17 cellular contexts compared by ENCODE assay signal in genomic region chr7:105480931-105481330, GRCh38.
"Had no signal": no experiment of that assay in that cellular context is flagged by ENCODE, and none has a peak within 500 bp of the region (broad histone marks: within the 10 kb centered on the region; RNA-seq: fewer than 3 reads in every experiment).

No MANE protein-coding gene starts in this region.

- H3K27me3 ChIP-seq: breast epithelium, heart right ventricle, upper lobe of right lung had no signal

- H3K36me3 ChIP-seq: breast epithelium had no signal

- DNase-seq: activated CD4-positive, alpha-beta T cell treated with anti-CD3 and anti-CD28 coated beads for 1 hour; activated CD8-positive, alpha-beta memory T cell treated with anti-CD3 and anti-CD28 coated beads for 24 hours; activated CD8-positive, alpha-beta memory T cell treated with anti-CD3 and anti-CD28 coated beads, Interleukin-2, amount 50 U/mL, for 48 hours; activated effector memory CD4-positive, alpha-beta T cell treated with Interleukin-2 at 50 U/mL for 16 hours; activated naive CD4-positive, alpha-beta T cell treated with anti-CD3 and anti-CD28 coated beads, Interleukin-2, amount 50 U/mL, for 16 hours; activated T-cell treated with anti-CD3 and anti-CD28 coated beads, Interleukin-2, amount 50 U/mL, for 48 hours; aorta; effector CD4-positive, alpha-beta T cell; heart right ventricle; immature natural killer cell; stimulated activated CD8-positive, alpha-beta memory T cell treated with anti-CD3 and anti-CD28 coated beads, Interleukin-4, amount 100 ng/mL, for 48 hours; stimulated activated naive CD4-positive, alpha-beta T cell; T-helper 2 cell; upper lobe of right lung; WERI-Rb-1 had no signal

- H3K9me3 ChIP-seq: breast epithelium, heart right ventricle, upper lobe of right lung had no signal

- H3K4me1 ChIP-seq: breast epithelium, heart right ventricle, upper lobe of right lung had no signal

- ATAC-seq: heart right ventricle; natural killer cell treated with Interleukin-12 subunit alpha and Interleukin-12 subunit beta and Interleukin-15 and Interleukin-18, amount 100 ng/mL, for 72 hours; upper lobe of right lung had no signal

- H3K27ac ChIP-seq: breast epithelium, heart right ventricle, upper lobe of right lung, WERI-Rb-1 had no signal

- H3K4me3 ChIP-seq: breast epithelium, heart right ventricle, upper lobe of right lung had no signal
